In the genomic region with DNA sequence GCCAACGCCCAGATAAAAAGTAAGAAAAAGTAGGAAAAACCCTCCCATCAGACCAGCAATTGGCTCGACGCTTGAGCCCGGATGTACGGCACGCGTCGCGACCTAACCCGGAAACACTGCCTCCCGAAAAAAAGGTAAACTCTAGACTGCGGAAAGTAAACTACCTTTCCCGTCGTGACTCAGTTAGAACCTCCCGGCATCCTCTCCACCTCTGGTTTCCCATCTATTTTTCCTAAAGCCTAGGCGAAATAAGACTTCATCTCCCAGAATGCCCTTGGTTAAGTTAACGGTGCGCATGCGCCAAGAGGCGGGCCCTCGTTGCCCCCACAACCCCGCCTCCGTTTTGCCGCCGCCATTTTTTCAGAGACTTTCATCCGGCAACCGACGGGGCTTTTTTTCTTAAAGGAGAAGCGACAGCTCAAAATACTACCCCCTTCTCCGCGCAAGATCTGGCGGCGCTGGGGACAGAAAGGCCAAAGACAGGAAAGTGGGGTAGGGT, we compare ENCODE assay signal across 8 cellular contexts.
A peak's percentile ranks its signal among the peaks of the same experiment; 100 is the strongest.
DNase-seq lines count a peak whose midpoint lies in the region; ATAC-seq and TF ChIP-seq lines count a peak whose summit lies in the region.

No MANE protein-coding gene starts in this region.

- H3K27ac ChIP-seq in coronary artery, result peak overlapping the region; percentile 100

- peak overlapping the region; percentile 99 for H3K4me3 ChIP-seq in coronary artery

- DNase-seq in CMK (ENCODE audit: low read depth) (peak; percentile 80), NCI-H526 (lab: John Stamatoyannopoulos, UW) (peak; percentile 99), coronary artery (ENCODE audit: low spot score) (peak; percentile 97), kidney tubule cell (ENCODE audit: low spot score) (peak; percentile 99)
- peak; percentile 91 for DNase-seq in activated CD4-positive, alpha-beta T cell treated with anti-CD3 and anti-CD28 coated beads, Interleukin-2, amount 50 U/mL, for 1 hour
- peak; percentile 78 to 84 for DNase-seq in stimulated activated CD4-positive, alpha-beta T cell treated with anti-CD3 and anti-CD28 coated beads, Interleukin-1b, Interleukin-23, amount 100 ng/mL, for 1 hour (ENCODE audit: low read depth in 2 of 2)

- ATAC-seq in HG03159 (IDR thresholded peaks at IDR 0.05; ENCODE audit: unreplicated experiment), result peak; percentile 24
- no peak for ATAC-seq in GM18868 (IDR thresholded peaks at IDR 0.05; ENCODE audit: unreplicated experiment)

- no peak for TF ChIP-seq CTCF in coronary artery (IDR thresholded peaks at IDR 0.05)
